14 cellular contexts compared by ENCODE assay signal in the genomic region with DNA sequence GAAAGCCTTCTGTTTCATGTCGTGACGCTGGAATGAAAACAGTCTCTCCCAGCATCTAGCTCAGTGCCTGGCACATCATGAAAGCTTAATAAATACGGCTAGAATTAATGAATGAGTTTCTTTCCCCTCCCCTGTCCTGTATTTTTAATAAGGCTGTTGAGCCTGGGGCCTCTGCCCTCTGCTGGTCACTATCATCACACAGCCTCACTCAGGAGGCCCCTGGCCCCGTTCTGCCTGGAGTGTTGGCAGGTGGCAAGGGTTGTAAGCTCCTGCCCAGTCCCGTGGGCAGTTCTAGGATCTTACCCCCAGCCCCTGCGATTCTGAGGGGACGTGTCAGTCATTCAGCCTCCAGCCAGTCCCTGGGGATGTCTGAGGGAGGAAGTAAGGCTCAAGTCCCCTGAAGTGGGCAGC. TPM values are rescaled to one million over a fixed set of nuclear protein-coding genes. Genes with fewer than 3 reads are reported as not detected.
A peak's percentile ranks its signal among the peaks of the same experiment; 100 is the strongest.
DNase-seq lines count a peak whose midpoint lies in the region; ATAC-seq, FAIRE-seq and TF ChIP-seq lines count a peak whose summit lies in the region.
"Had no signal": no experiment of that assay in that cellular context is flagged by ENCODE, and none has a peak within 500 bp of the region (broad histone marks: within the 10 kb centered on the region; RNA-seq: fewer than 3 reads in every experiment).

No MANE protein-coding gene starts in this region.

- ATAC-seq in Right ventricle myocardium inferior (peak; percentile 52), right cardiac atrium (peak; percentile 24 to 40)

- TF ChIP-seq CTCF in WERI-Rb-1 (IDR thresholded peaks at IDR 0.05; ENCODE audit: low read depth, low read length): peak; percentile 46

- no peak for FAIRE-seq in GM12891 (lab: Jason Lieb, UNC)
- FAIRE-seq: keratinocyte had no signal

- H3K4me1 ChIP-seq in right cardiac atrium (ENCODE audit: control insufficient read depth, insufficient read depth, low read length): peaks cover 3% of the 10 kb centered on the region
- H3K4me1 ChIP-seq: transverse colon had no signal

- H3K9me3 ChIP-seq in WERI-Rb-1 (ENCODE audit: severe bottlenecking) (peaks cover 3% of the 10 kb centered on the region), right cardiac atrium (ENCODE audit: control insufficient read depth, low read length) (no peaks in the 10 kb centered on the region)
- H3K9me3 ChIP-seq: transverse colon had no signal

- WGBS in right cardiac atrium: 68% methylated on average over 7 of the region's 7 CpGs

- no peak for TF ChIP-seq POLR2A in GM12891 (IDR thresholded peaks at IDR 0.05; ENCODE audit: low read depth, low read length)

- no peak for DNase-seq in Right ventricle myocardium inferior (ENCODE audit: missing footprints)
- no peak for DNase-seq in cardiac septum (ENCODE audit: low spot score)
- no peak for DNase-seq in WERI-Rb-1
- DNase-seq in right cardiac atrium: no peak
- no peak for DNase-seq in AG08396 (ENCODE audit: low spot score)
- no peak for DNase-seq in GM12891 (ENCODE audit: insufficient read length, low spot score)
- no peak for DNase-seq in NCI-H2081 treated with DMSO at 0.1 percent for 48 hours (lab: John Stamatoyannopoulos, UW)
- DNase-seq in 8988T: no peak
- DNase-seq: activated CD4-positive, alpha-beta T cell treated with anti-CD3 and anti-CD28 coated beads, Interleukin-2, amount 50 U/mL, for 4 hours; activated naive CD4-positive, alpha-beta T cell treated with anti-CD3 and anti-CD28 coated beads for 36 hours; transverse colon had no signal

- H3K27me3 ChIP-seq in WERI-Rb-1 (ENCODE audit: insufficient read depth, low read depth, severe bottlenecking): peaks cover 83% of the 10 kb centered on the region
- H3K27me3 ChIP-seq in right cardiac atrium (ENCODE audit: control insufficient read depth, insufficient read depth): no peaks in the 10 kb centered on the region
- H3K27me3 ChIP-seq: transverse colon had no signal

- intact Hi-C loops in Right ventricle myocardium inferior (cut with DNase I): no loop called here
- intact Hi-C loops in cardiac septum (cut with DNase I): no loop called here
- intact Hi-C loops in right cardiac atrium (cut with DNase I): no loop called here

- H3K36me3 ChIP-seq in WERI-Rb-1: no peaks in the 10 kb centered on the region
- H3K36me3 ChIP-seq: transverse colon had no signal

- H3K27ac ChIP-seq in WERI-Rb-1 (no peak overlapping the region), right cardiac atrium (ENCODE audit: low read length) (no peak overlapping the region)
- H3K27ac ChIP-seq: transverse colon had no signal

- H3K4me3 ChIP-seq in WERI-Rb-1 (ENCODE audit: low read depth, low read length) (no peak overlapping the region), right cardiac atrium (ENCODE audit: low read length) (no peak overlapping the region)
- H3K4me3 ChIP-seq: transverse colon had no signal

TF ChIP-seq in GM12891, 5 proteins besides CTCF, POLR2A, EP300 and RAD21:
- no peak for TF ChIP-seq SPI1 (IDR thresholded peaks at IDR 0.05; ENCODE audit: low read depth, low read length)
- no peak for TF ChIP-seq POLR2AphosphoS5 (IDR thresholded peaks at IDR 0.05; ENCODE audit: low read depth, low read length)
- no peak for TF ChIP-seq POU2F2 (IDR thresholded peaks at IDR 0.05; ENCODE audit: low read depth, low read length)
- no peak for TF ChIP-seq TAF1 (IDR thresholded peaks at IDR 0.05; ENCODE audit: low read depth, low read length)
- TF ChIP-seq PAX5 (IDR thresholded peaks at IDR 0.05; ENCODE audit: insufficient read depth, low read length, severe bottlenecking): no peak

RNA-seq across cellular contexts. Expression of a gene that starts 41.4 kb away (rescaled TPM):
- total RNA-seq in Right ventricle myocardium inferior (9.9 TPM), cardiac septum (0.54 TPM), right cardiac atrium (1 to 10 TPM; 2.8 to 8.4 (median 4.2) TPM)
- 14.5 TPM for polyA plus RNA-seq in right cardiac atrium
- 0.09 TPM for polyA plus RNA-seq in GM12891 (2012; ENCODE audit: low read depth, missing spikeins)
- total RNA-seq: activated naive CD4-positive, alpha-beta T cell treated with anti-CD3 and anti-CD28 coated beads for 36 hours; T-helper 1 cell treated with Interleukin-12 subunit alpha and Interleukin-12 subunit beta and Interleukin-4 antibody, amounts not matched to agents 30 ng/mL and 1 ng/mL, for 36 hours had no signal
- polyA plus RNA-seq: AG04450 had no signal
